In the genomic region with DNA sequence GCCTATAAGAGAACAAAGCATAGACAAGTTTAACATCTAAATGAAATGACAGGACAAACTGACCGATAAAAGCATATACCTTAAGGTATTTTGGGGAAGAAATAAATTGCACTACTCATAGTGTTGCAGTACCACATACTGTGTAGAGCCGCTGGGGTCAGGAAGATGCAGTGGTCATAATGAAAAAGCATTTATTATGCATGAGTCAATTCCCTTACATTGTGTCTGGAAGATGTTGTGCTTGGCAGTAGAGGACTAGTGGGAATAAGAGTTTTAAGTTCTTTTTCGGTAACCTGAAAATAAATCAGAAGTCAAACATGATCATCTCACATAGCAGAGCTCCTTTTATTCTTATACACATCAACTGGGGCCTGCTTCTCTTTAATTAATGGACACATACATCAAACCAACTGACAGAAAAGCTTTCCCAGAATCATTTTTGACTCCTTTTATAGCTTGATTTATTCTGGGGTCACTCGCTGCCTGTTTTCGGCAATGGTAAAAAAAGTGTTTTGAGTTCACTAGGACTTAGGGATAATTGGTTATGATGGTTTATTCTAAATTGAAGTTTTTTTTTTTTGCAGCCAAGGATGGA, we compare ENCODE assay signal across 14 cellular contexts.
"Had no signal": no experiment of that assay in that cellular context is flagged by ENCODE, and none has a peak within 500 bp of the region (broad histone marks: within the 10 kb centered on the region; RNA-seq: fewer than 3 reads in every experiment).

No MANE protein-coding gene starts in this region.

- ATAC-seq: gastrocnemius medialis, heart right ventricle, left lung had no signal

- H3K4me3 ChIP-seq: adrenal gland, breast epithelium, esophagus muscularis mucosa, gastrocnemius medialis, heart right ventricle, left lung, uterus had no signal

- DNase-seq: activated CD4-positive, alpha-beta T cell treated with anti-CD3 and anti-CD28 coated beads, Interleukin-2, amount 10 ng/mL, durations not matched to agents 7 days and 5 days; activated CD4-positive, CD25-positive, alpha-beta regulatory T cell; activated CD8-positive, alpha-beta memory T cell treated with anti-CD3 and anti-CD28 coated beads for 24 hours; activated naive CD4-positive, alpha-beta T cell treated with anti-CD3 and anti-CD28 coated beads, Interleukin-2, amount 50 U/mL, for 16 hours; adrenal gland; gastrocnemius medialis; heart right ventricle; left lung; mesenchymal stem cell; nephron progenitor cell; small intestine; uterus had no signal
